8 cellular contexts compared by ENCODE assay signal in genomic region chr16:69754469-69755310, GRCh38. TPM values are rescaled to one million over a fixed set of nuclear protein-coding genes. Genes with fewer than 3 reads are reported as not detected.
DNase-seq lines count a peak whose midpoint lies in the region; ATAC-seq and TF ChIP-seq lines count a peak whose summit lies in the region.

TSS of gene NOB1 (minus strand) at chr16:69754926. CDS start at chr16:69754910, 16 bp downstream.

- H3K9me3 ChIP-seq in right cardiac atrium (ENCODE audit: control insufficient read depth, low read length) (no peaks in the 10 kb centered on the region), vagina (no peaks in the 10 kb centered on the region)

- WGBS in right cardiac atrium: under 1% methylated on average over 58 of the region's 58 CpGs

- H3K27ac ChIP-seq in right cardiac atrium (ENCODE audit: low read length): peak within 1 kb of the TSS; percentile 53
- H3K27ac ChIP-seq in vagina: peak within 1 kb of the TSS; percentile 71

- H3K36me3 ChIP-seq in vagina: peaks cover 0 to 24% of the 10 kb centered on the region in 2 donors

- peak; percentile 96 to 99 (median 97) for TF ChIP-seq CTCF in vagina (IDR thresholded peaks at IDR 0.05)

- H3K27me3 ChIP-seq in right cardiac atrium (ENCODE audit: control insufficient read depth, insufficient read depth) (no peaks in the 10 kb centered on the region), vagina (no peaks in the 10 kb centered on the region)

- TF ChIP-seq POLR2A in vagina (IDR thresholded peaks at IDR 0.05): no peak

- intact Hi-C loops in right cardiac atrium (cut with DNase I): loop anchor here (2.0 to 10.0 kb wide), 4 partner anchors 42 to 360 kb away; no protein-coding TSS in a partner anchor
- intact Hi-C loops in vagina (cut with DNase I): loop anchor here (2.0 to 5.0 kb wide), 2 partner anchors 44 to 357 kb away; no protein-coding TSS in a partner anchor

- ATAC-seq in GM18498 (IDR thresholded peaks at IDR 0.05; ENCODE audit: unreplicated experiment) (peak; percentile 95), HG02938 (IDR thresholded peaks at IDR 0.05; ENCODE audit: unreplicated experiment) (peak; percentile 90), right cardiac atrium (peak; percentile 98)

- DNase-seq in NCI-H187 (lab: John Stamatoyannopoulos, UW) (peak; percentile 88 to 89), T-helper 2 cell (peak; percentile 94 to 97 (median 97)), anterior cingulate cortex (lab: John Stamatoyannopoulos, UW) (peak; percentile 59 to 98 (median 94)), right cardiac atrium (peak; percentile 97 to 99 (median 99)), putamen (ENCODE audit: low spot score) (peak; percentile 97), vagina (ENCODE audit: extremely low spot score in 2 of 2) (peak; percentile 95 to 98)

- peak within 1 kb of the TSS; percentile 78 for H3K4me3 ChIP-seq in right cardiac atrium (ENCODE audit: low read length)
- peak within 1 kb of the TSS; percentile 90 to 96 for H3K4me3 ChIP-seq in vagina

- H3K4me1 ChIP-seq in right cardiac atrium (ENCODE audit: control insufficient read depth, insufficient read depth, low read length) (no peaks in the 10 kb centered on the region), vagina (peaks cover 23% of the 10 kb centered on the region)

RNA-seq across cellular contexts. Expression of gene NOB1, which starts in this region (rescaled TPM):
- total RNA-seq in right cardiac atrium: 10 to 100 TPM; 18.2 to 23.7 (median 20.9) TPM
- 14.9 TPM for polyA plus RNA-seq in right cardiac atrium
- 67.0 TPM for total RNA-seq in vagina

Comparison
In these comparisons a context has a peak if more than half of its experiments do, and no peak if none do; other contexts are left out.
1. Peak in every context shown above with its lines: DNase-seq, ATAC-seq, H3K4me3 ChIP-seq and H3K27ac ChIP-seq.